17 cellular contexts compared by ENCODE assay signal in the genomic region with DNA sequence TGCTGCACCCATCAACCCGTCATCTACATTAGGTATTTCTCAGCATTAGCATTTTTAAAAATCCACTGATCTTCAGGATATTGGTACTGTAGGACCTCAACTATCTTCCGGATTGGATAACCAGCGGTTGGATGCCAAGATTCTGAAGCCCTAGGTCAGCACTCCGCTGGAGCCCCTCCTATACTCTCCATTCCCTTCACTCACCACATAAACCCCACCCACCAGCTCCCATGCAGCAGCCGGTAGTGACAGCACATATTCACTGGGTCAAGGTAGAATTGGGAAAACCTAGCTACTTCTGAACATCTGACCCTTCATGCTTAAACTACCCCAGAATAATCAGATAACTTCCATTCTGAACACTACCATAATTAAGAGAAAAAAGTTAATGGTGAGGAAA.
"Had no signal": no experiment of that assay in that cellular context is flagged by ENCODE, and none has a peak within 500 bp of the region (broad histone marks: within the 10 kb centered on the region; RNA-seq: fewer than 3 reads in every experiment).

No MANE protein-coding gene starts in this region.

- H3K9ac ChIP-seq: neural progenitor cell had no signal

- H3K4me3 Mint-ChIP-seq: immature natural killer cell, mesothelial cell of epicardium, natural killer cell, neural progenitor cell had no signal

- H3K4me2 ChIP-seq: neural progenitor cell, smooth muscle cell had no signal

- H2AFZ ChIP-seq: neural progenitor cell had no signal

- H3K4me1 ChIP-seq: esophagus muscularis mucosa, gastrocnemius medialis, neural progenitor cell had no signal

- H3K4me3 ChIP-seq: coronary artery, esophagus muscularis mucosa, gastrocnemius medialis, neural progenitor cell, ovary, right atrium auricular region, smooth muscle cell had no signal

- ATAC-seq: gastrocnemius medialis, left colon, natural killer cell had no signal

- H3K27ac ChIP-seq: coronary artery, esophagus muscularis mucosa, gastrocnemius medialis, neural progenitor cell, ovary had no signal

- H3K36me3 ChIP-seq: esophagus muscularis mucosa, gastrocnemius medialis, neural progenitor cell, ovary, right atrium auricular region had no signal

- H3K4me1 Mint-ChIP-seq: immature natural killer cell, natural killer cell had no signal

- H3K9me3 Mint-ChIP-seq: immature natural killer cell, mesothelial cell of epicardium, natural killer cell, neural progenitor cell had no signal

- DNase-seq: effector CD4-positive, alpha-beta T cell; gastrocnemius medialis; immature natural killer cell; left colon; mammary epithelial cell; natural killer cell; nucleus accumbens; ovary; stimulated activated CD4-positive, alpha-beta T cell treated with anti-CD3 and anti-CD28 coated beads, Interleukin-2, amount 100 ng/mL, for 48 hours; stimulated activated naive CD4-positive, alpha-beta T cell treated with Interleukin-2 at 50 U/mL for 16 hours; trophoblast cell had no signal

- H3K27me3 ChIP-seq: gastrocnemius medialis, neural progenitor cell, ovary, right atrium auricular region had no signal

- H3K36me3 Mint-ChIP-seq: immature natural killer cell, mesothelial cell of epicardium, natural killer cell, neural progenitor cell had no signal

- H3K27ac Mint-ChIP-seq: immature natural killer cell, mesothelial cell of epicardium, natural killer cell had no signal
